8 cellular contexts compared by ENCODE assay signal in genomic region chr4:70901984-70902576, GRCh38. TPM values are rescaled to one million over a fixed set of nuclear protein-coding genes. Genes with fewer than 3 reads are reported as not detected.
DNase-seq lines count a peak whose midpoint lies in the region; ATAC-seq and TF ChIP-seq lines count a peak whose summit lies in the region.

MOB1B (plus strand) TSS chr4:70902369; CDS start chr4:70902537, 168 bp downstream.

- TF ChIP-seq CTCF in Calu3 (IDR thresholded peaks at IDR 0.05; ENCODE audit: unreplicated experiment) (no peak), GM20000 (IDR thresholded peaks at IDR 0.05; ENCODE audit: extremely low read depth, missing control alignments) (no peak), OCI-LY3 (IDR thresholded peaks at IDR 0.05; ENCODE audit: low read depth, low read length) (0 out of 2 replicates have a peak, but pooled peaks have one; percentile 15), epithelial cell of esophagus (IDR thresholded peaks at IDR 0.05; ENCODE audit: insufficient read depth, low read depth, low read length, missing control alignments) (peak; percentile 41), mucosa of descending colon (IDR thresholded peaks at IDR 0.05) (no peak)

- H3K36me3 Mint-ChIP-seq in Calu3 (ENCODE audit: insufficient read depth, unreplicated experiment) = peaks cover 21% of the 10 kb centered on the region

- CTCF ChIA-PET in Calu3 (lab: Charles Lee) = interaction anchor here (0.6 to 1.2 kb wide), 3 partner anchors 63 to 108 kb away, joined by 4 to 11 read pairs (median 5); partner anchors contain the start of gene GRSF1

- H3K4me2 ChIP-seq in OCI-LY3 (ENCODE audit: low read length) = peak within 1 kb of the TSS; percentile 97

- no peaks in the 10 kb centered on the region for H3K27me3 Mint-ChIP-seq in Calu3 (ENCODE audit: unreplicated experiment)

- DNase-seq in Calu3 (peak; percentile 83), GM20000 (ENCODE audit: low spot score) (peak; percentile 94), HT1080 (ENCODE audit: low read depth) (peak; percentile 82), activated T-cell treated with anti-CD3 and anti-CD28 coated beads for 1 hour (ENCODE audit: low read depth) (peak; percentile 79), epithelial cell of esophagus (ENCODE audit: low read depth) (peak; percentile 87), mucosa of descending colon (peak; percentile 89 to 91 (median 91))
- DNase-seq in stimulated activated CD8-positive, alpha-beta memory T cell treated with anti-CD3 and anti-CD28 coated beads, Interleukin-4, amount 100 ng/mL, for 24 hours (ENCODE audit: low read depth) = peak; percentile 75

- peak within 1 kb of the TSS; percentile 93 for H3K4me3 Mint-ChIP-seq in Calu3 (ENCODE audit: low read depth, unreplicated experiment)

- intact Hi-C loops in Calu3 (cut with micrococcal nuclease; ENCODE audit: unreplicated experiment) (no loop called here), mucosa of descending colon (cut with DNase I, micrococcal nuclease) (no loop called here)

- H3K9ac ChIP-seq in OCI-LY3 (ENCODE audit: low read length) = peak within 1 kb of the TSS; percentile 79

- no peaks in the 10 kb centered on the region for H3K4me1 Mint-ChIP-seq in Calu3 (ENCODE audit: low read depth, unreplicated experiment)

- H3K36me3 ChIP-seq in OCI-LY3 (replicated peaks; ENCODE audit: low read depth, low read length) (peaks cover 11% of the 10 kb centered on the region), mucosa of descending colon (ENCODE audit: low read depth) (no peaks in the 10 kb centered on the region)

- H2AFZ ChIP-seq in OCI-LY3 (ENCODE audit: low read depth, low read length) = peak within 1 kb of the TSS; percentile 99

- H3K79me2 ChIP-seq in OCI-LY3 (ENCODE audit: low read length) = peaks cover 12% of the 10 kb centered on the region

- no TSS peak for BruUV-seq in Calu3 (replicated peaks; lab: Mats Ljungman, UMichigan)

- H3K27ac Mint-ChIP-seq in Calu3 (ENCODE audit: unreplicated experiment) = peak within 1 kb of the TSS; percentile 64

- H4K20me1 ChIP-seq in OCI-LY3 (ENCODE audit: insufficient read depth, low read length) = no peaks in the 10 kb centered on the region; the same call in 1 of the 2 replicates

- no peaks in the 10 kb centered on the region for H3K27me3 ChIP-seq in OCI-LY3 (ENCODE audit: low read depth, low read length)

- peak; percentile 97 for ATAC-seq in mucosa of descending colon

- no peaks in the 10 kb centered on the region for H3K9me3 Mint-ChIP-seq in Calu3 (ENCODE audit: low read depth, unreplicated experiment)

- H3K9me3 ChIP-seq in OCI-LY3 (ENCODE audit: insufficient read depth, low read length) = no peaks in the 10 kb centered on the region
- H3K9me3 ChIP-seq in mucosa of descending colon = no peaks in the 10 kb centered on the region

- H3K27ac ChIP-seq in OCI-LY3 (ENCODE audit: low read length) = peak within 1 kb of the TSS; percentile 24; the same call in 1 of the 2 replicates

- peaks cover 10% of the 10 kb centered on the region for H3K4me1 ChIP-seq in OCI-LY3 (ENCODE audit: low read length)
- H3K4me1 ChIP-seq in mucosa of descending colon (ENCODE audit: low read depth) = peaks cover 3% of the 10 kb centered on the region

- H3K4me3 ChIP-seq in OCI-LY3 (ENCODE audit: low read length) (peak within 1 kb of the TSS; percentile 94), epithelial cell of esophagus (ENCODE audit: low read length) (peak within 1 kb of the TSS; percentile 88), mucosa of descending colon (peak within 1 kb of the TSS; percentile 48)

RNA-seq across cellular contexts. Expression of gene MOB1B, which starts in this region (rescaled TPM):
- total RNA-seq in Calu3 (2022) = 13.3 and 13.4 TPM in 2 replicates
- 4.4 and 4.5 TPM in 2 replicates for total RNA-seq in HT1080 (2014; rRNA removed; shearing (Covaris generic))
- polyA plus RNA-seq in HT1080 (2015; cell fraction: cytosol; rRNA removed) = 14.4 and 19.6 TPM in 2 replicates
- 23.5 and 27.9 TPM in 2 replicates for polyA plus RNA-seq in HT1080 (2015; cell fraction: nucleus; rRNA removed)
- total RNA-seq in mucosa of descending colon = 10 to 100 TPM; 12.2 to 22.3 (median 12.8) TPM

Comparison
In these comparisons a context has a peak if more than half of its experiments do, and no peak if none do; other contexts are left out.
1. Peak in every context shown above with its lines: DNase-seq, ATAC-seq, H3K4me3 ChIP-seq and H3K27ac ChIP-seq.
2. CTCF ChIP-seq: peak in OCI-LY3 (single experiment) and epithelial cell of esophagus (single experiment); none in Calu3 (single experiment), GM20000 (single experiment) and mucosa of descending colon (single experiment).